In the genomic region with DNA sequence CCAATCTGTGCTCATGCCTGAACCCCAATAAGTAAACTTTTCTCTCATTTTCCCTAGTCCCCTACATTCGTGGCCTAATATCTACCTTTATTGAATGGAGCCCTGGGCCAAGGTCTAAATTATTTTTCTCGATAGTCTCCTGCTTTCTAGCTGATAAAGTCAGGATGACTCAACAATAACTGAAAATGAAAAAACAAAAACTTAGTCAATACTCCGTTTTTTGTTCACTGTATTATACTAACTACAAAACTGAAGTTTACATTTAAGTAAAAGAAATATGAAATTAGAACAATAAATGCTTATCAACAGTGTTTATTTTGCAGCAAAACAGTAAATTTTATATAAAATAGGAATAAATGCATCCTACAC, we compare ENCODE assay signal across 1 cellular context.
TF ChIP-seq lines count a peak whose summit lies in the region.

No MANE protein-coding gene starts in this region.

TF ChIP-seq in K562, 482 proteins besides CTCF, POLR2A, EP300 and RAD21 (continued from another document):
- TF ChIP-seq ZNF316 (IDR thresholded peaks at IDR 0.05) (peak; percentile 50; the same call in 1 of the 2 replicates), RFX5 (IDR thresholded peaks at IDR 0.05; ENCODE audit: low read depth, low read length) (no peak), NFE2L1 (tag; IDR thresholded peaks at IDR 0.05; ENCODE audit: borderline replicate concordance, low read depth) (peak; percentile 59; the same call in 1 of the 2 replicates), ZNF143 (CRISPR knock-in tag; IDR thresholded peaks at IDR 0.05) (no peak), FOXK1 (CRISPR knock-in tag; IDR thresholded peaks at IDR 0.05; ENCODE audit: borderline replicate concordance) (no peak), CBX8 (IDR thresholded peaks at IDR 0.05; ENCODE audit: borderline replicate concordance, extremely low read depth, low read depth, low read length, poor library complexity, severe bottlenecking) (no peak)
- TF ChIP-seq, protein P1, sequence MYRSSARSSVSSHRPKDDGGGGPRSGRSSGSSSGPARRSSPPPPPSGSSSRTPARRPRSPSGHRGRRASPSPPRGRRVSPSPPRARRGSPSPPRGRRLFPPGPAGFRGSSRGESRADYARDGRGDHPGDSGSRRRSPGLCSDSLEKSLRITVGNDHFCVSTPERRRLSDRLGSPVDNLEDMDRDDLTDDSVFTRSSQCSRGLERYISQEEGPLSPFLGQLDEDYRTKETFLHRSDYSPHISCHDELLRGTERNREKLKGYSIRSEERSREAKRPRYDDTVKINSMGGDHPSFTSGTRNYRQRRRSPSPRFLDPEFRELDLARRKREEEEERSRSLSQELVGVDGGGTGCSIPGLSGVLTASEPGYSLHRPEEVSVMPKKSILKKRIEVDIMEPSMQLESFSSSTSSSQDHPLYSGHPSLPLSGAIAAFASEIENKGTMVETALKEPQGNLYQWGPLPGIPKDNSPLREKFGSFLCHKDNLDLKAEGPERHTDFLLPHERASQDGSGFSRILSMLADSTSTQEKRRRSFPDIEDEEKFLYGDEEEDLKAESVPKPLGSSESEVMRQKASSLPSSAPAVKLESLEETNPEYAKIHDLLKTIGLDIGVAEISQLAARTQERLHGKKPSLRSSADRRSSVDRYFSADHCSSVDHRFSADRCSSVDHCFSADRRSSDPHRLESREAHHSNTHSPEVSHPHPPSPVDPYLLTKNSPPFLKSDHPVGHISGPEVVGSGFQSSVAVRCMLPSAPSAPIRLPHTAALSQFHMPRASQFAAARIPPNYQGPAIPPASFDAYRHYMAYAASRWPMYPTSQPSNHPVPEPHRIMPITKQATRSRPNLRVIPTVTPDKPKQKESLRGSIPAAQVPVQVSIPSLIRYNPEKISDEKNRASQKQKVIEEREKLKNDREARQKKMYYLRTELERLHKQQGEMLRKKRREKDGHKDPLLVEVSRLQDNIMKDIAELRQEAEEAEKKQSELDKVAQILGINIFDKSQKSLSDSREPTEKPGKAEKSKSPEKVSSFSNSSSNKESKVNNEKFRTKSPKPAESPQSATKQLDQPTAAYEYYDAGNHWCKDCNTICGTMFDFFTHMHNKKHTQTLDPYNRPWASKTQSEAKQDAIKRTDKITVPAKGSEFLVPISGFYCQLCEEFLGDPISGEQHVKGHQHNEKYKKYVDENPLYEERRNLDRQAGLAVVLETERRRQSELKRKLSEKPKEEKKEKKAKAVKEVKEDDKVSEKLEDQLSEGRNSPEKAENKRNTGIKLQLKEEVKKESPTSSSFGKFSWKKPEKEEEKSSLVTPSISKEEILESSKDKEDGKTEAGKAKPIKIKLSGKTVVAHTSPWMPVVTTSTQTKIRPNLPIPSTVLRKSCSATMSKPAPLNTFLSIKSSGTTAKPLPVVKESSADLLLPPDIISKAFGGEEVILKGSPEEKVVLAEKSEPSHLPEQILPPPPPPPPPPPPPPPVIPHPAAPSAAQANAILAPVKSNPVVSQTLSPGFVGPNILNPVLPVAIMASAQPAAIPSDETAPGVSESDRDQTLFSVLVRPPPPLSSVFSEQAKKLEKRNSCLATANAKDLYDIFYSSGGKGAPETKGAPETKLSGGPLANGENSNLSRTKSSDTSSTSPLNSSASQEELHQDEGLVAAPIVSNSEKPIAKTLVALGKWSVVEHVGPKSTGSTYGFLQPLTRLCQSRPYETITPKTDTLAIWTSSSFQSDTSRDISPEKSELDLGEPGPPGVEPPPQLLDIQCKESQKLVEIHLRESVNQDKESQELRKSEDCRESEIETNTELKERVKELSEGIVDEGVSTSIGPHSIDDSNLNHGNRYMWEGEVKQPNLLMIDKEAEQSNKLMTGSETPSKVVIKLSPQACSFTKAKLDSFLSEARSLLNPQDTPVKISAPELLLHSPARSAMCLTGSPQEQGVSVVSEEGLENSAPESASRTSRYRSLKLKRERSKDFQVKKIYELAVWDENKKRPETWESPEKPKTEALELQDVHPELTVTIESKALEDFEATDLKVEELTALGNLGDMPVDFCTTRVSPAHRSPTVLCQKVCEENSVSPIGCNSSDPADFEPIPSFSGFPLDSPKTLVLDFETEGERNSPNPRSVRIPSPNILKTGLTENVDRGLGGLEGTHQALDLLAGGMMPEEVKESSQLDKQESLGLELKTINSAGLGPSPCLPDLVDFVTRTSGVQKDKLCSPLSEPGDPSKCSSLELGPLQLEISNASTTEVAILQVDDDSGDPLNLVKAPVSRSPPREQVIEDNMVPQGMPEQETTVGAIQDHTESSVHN (IDR thresholded peaks at IDR 0.05; ENCODE audit: borderline replicate concordance in 1 of 2, low read depth in 1 of 2): no peak
TF ChIP-seq in K562: peak in this region for 5.
